20 cellular contexts compared by ENCODE assay signal in genomic region chr14:63468273-63468672, GRCh38.
A peak's percentile ranks its signal among the peaks of the same experiment; 100 is the strongest.
DNase-seq lines count a peak whose midpoint lies in the region; ATAC-seq, FAIRE-seq and TF ChIP-seq lines count a peak whose summit lies in the region.
"Had no signal": no experiment of that assay in that cellular context is flagged by ENCODE, and none has a peak within 500 bp of the region (broad histone marks: within the 10 kb centered on the region; RNA-seq: fewer than 3 reads in every experiment).

No MANE protein-coding gene starts in this region.

- no peak overlapping the region for H3K4me2 ChIP-seq in mammary epithelial cell (ENCODE audit: insufficient read depth, low read depth, low read length)

- intact Hi-C loops in activated naive CD4-positive, alpha-beta T cell treated with anti-CD3 and anti-CD28 coated beads for 36 hours (cut with micrococcal nuclease) = loop anchor here (1.0 kb wide), 1 partner anchor 10 kb away; no protein-coding TSS in a partner anchor
- intact Hi-C loops in mammary epithelial cell (cut with micrococcal nuclease) = no loop called here

- peaks cover 49% of the 10 kb centered on the region for H3K4me1 Mint-ChIP-seq in activated naive CD4-positive, alpha-beta T cell treated with anti-CD3 and anti-CD28 coated beads for 36 hours (ENCODE audit: low read depth)

- 0% methylated on average over 1 of the region's 1 CpG for WGBS in mammary epithelial cell (ENCODE audit: low coverage, missing lambda C conversion rate)

- H3K27me3 ChIP-seq in mammary epithelial cell (ENCODE audit: insufficient read depth, low read length) = no peaks in the 10 kb centered on the region
- H3K27me3 ChIP-seq: heart right ventricle, left lung, right atrium auricular region, vagina had no signal

- no peak overlapping the region for H3K27ac Mint-ChIP-seq in activated naive CD4-positive, alpha-beta T cell treated with anti-CD3 and anti-CD28 coated beads, Interleukin-2, amount 50 U/mL, for 72 hours
- no peak overlapping the region for H3K27ac Mint-ChIP-seq in activated naive CD4-positive, alpha-beta T cell treated with anti-CD3 and anti-CD28 coated beads for 36 hours
- H3K27ac Mint-ChIP-seq: activated naive CD4-positive, alpha-beta T cell treated with anti-CD3 and anti-CD28 coated beads, Interleukin-2, amount 10 ng/mL, durations not matched to agents 7 days and 5 days; nephron had no signal

- CTCF ChIA-PET in activated naive CD4-positive, alpha-beta T cell treated with anti-CD3 and anti-CD28 coated beads for 36 hours (lab: Charles Lee) = interaction anchor here (0.6 kb wide), 2 partner anchors 46 to 268 kb away, joined by 3 read pairs; no protein-coding TSS in a partner anchor
- CTCF ChIA-PET in mammary epithelial cell (lab: Charles Lee; ENCODE audit: low non-redundant PET) = no interaction called here

- no peak overlapping the region for H3K27ac ChIP-seq in mammary epithelial cell (ENCODE audit: insufficient read depth, low read depth, low read length)
- H3K27ac ChIP-seq: epithelial cell of prostate, heart right ventricle, left lung, right atrium auricular region, vagina had no signal

- TF ChIP-seq CTCF in mammary epithelial cell (conservative IDR thresholded peaks at IDR 0.05 in 1 of 2, IDR thresholded peaks at IDR 0.05 in 1 of 2; ENCODE audit: extremely low read depth in 1 of 2, insufficient read depth in 1 of 2, low read depth in 1 of 2, low read length in 2 of 2) = no peak

- ATAC-seq in activated naive CD4-positive, alpha-beta T cell treated with anti-CD3 and anti-CD28 coated beads, Interleukin-2, amount 50 U/mL, for 72 hours = peak; percentile 60 to 74
- ATAC-seq in stimulated activated naive CD8-positive, alpha-beta T cell treated with anti-CD3 and anti-CD28 coated beads, Interleukin-15, Interleukin-2, amounts not matched to agents 100 U/mL and 50 U/mL, for 24 hours = peak; percentile 63
- no peak for ATAC-seq in GM19351 (IDR thresholded peaks at IDR 0.05; ENCODE audit: unreplicated experiment)
- ATAC-seq in HG03571 (IDR thresholded peaks at IDR 0.05; ENCODE audit: unreplicated experiment) = no peak
- ATAC-seq: heart right ventricle, left lung had no signal

- peaks cover 5% of the 10 kb centered on the region for H4K20me1 ChIP-seq in mammary epithelial cell (ENCODE audit: insufficient read depth, low read length)

- no peaks in the 10 kb centered on the region for H3K36me3 Mint-ChIP-seq in activated naive CD4-positive, alpha-beta T cell treated with anti-CD3 and anti-CD28 coated beads, Interleukin-2, amount 50 U/mL, for 72 hours
- peaks cover 5% of the 10 kb centered on the region for H3K36me3 Mint-ChIP-seq in activated naive CD4-positive, alpha-beta T cell treated with anti-CD3 and anti-CD28 coated beads for 36 hours (ENCODE audit: low read depth)

- H3K36me3 ChIP-seq in mammary epithelial cell (ENCODE audit: insufficient read depth, low read length) = no peaks in the 10 kb centered on the region
- H3K36me3 ChIP-seq: heart right ventricle, left lung, right atrium auricular region, vagina had no signal

- no peak overlapping the region for H3K9ac ChIP-seq in mammary epithelial cell (ENCODE audit: insufficient read depth, low read length)

- peak; percentile 98 for FAIRE-seq in HTR-8/SVneo (lab: Jason Lieb, UNC)

- BruUV-seq in mammary epithelial cell (replicated peaks; lab: Mats Ljungman, UMichigan) = no TSS peak

- no peaks in the 10 kb centered on the region for H3K9me3 Mint-ChIP-seq in activated naive CD4-positive, alpha-beta T cell treated with anti-CD3 and anti-CD28 coated beads, Interleukin-2, amount 50 U/mL, for 72 hours
- no peaks in the 10 kb centered on the region for H3K9me3 Mint-ChIP-seq in activated naive CD4-positive, alpha-beta T cell treated with anti-CD3 and anti-CD28 coated beads for 36 hours
- H3K9me3 Mint-ChIP-seq: activated naive CD4-positive, alpha-beta T cell treated with anti-CD3 and anti-CD28 coated beads, Interleukin-2, amount 10 ng/mL, durations not matched to agents 7 days and 5 days; nephron had no signal

- H3K9me3 ChIP-seq in mammary epithelial cell (replicated peaks; ENCODE audit: insufficient read depth, low read length) = no peaks in the 10 kb centered on the region
- H3K9me3 ChIP-seq: heart right ventricle, left lung, right atrium auricular region, vagina had no signal

- H2AFZ ChIP-seq in mammary epithelial cell (ENCODE audit: low read depth, low read length) = no peak overlapping the region

- no peak overlapping the region for H3K4me3 Mint-ChIP-seq in activated naive CD4-positive, alpha-beta T cell treated with anti-CD3 and anti-CD28 coated beads for 36 hours
- H3K4me3 Mint-ChIP-seq: activated naive CD4-positive, alpha-beta T cell treated with anti-CD3 and anti-CD28 coated beads, Interleukin-2, amount 10 ng/mL, durations not matched to agents 7 days and 5 days; nephron had no signal

- dilution Hi-C loops in mammary epithelial cell (cut with HindIII; ENCODE audit: low sequenced_read_pairs) = no loop called here

- H3K4me1 ChIP-seq in mammary epithelial cell (ENCODE audit: insufficient read depth, low read length) = peaks cover 33% of the 10 kb centered on the region

- DNase-seq in activated naive CD4-positive, alpha-beta T cell treated with anti-CD3 and anti-CD28 coated beads, Interleukin-2, amount 50 U/mL, for 72 hours (ENCODE audit: low spot score in 2 of 2) = no peak
- DNase-seq in activated naive CD4-positive, alpha-beta T cell treated with anti-CD3 and anti-CD28 coated beads for 36 hours = no peak
- DNase-seq in HTR-8/SVneo (ENCODE audit: insufficient read length, low spot score) (no peak), mammary epithelial cell (peak; percentile 70), NCI-H2227 treated with DMSO at 0.1 percent for 48 hours (lab: John Stamatoyannopoulos, UW) (no peak)
- DNase-seq in stimulated activated naive CD8-positive, alpha-beta T cell treated with anti-CD3 and anti-CD28 coated beads, Interleukin-15, Interleukin-2, amounts not matched to agents 100 U/mL and 50 U/mL, for 24 hours = no peak
- DNase-seq: activated naive CD4-positive, alpha-beta T cell treated with anti-CD3 and anti-CD28 coated beads, Interleukin-2, amount 10 ng/mL, durations not matched to agents 7 days and 5 days; central memory CD4-positive, alpha-beta T cell; DMS153; heart right ventricle; left lung; MV-4-11; NCI-H446; OCI-M1 had no signal

- H3K79me2 ChIP-seq in mammary epithelial cell (ENCODE audit: insufficient read depth, low read length) = peaks cover 84% of the 10 kb centered on the region

- in situ Hi-C loops in mammary epithelial cell (cut with MboI; ENCODE audit: low sequenced_read_pairs in 2 of 2) = no loop called here

- H3K27me3 Mint-ChIP-seq in activated naive CD4-positive, alpha-beta T cell treated with anti-CD3 and anti-CD28 coated beads for 36 hours (ENCODE audit: low read depth) = no peaks in the 10 kb centered on the region
- H3K27me3 Mint-ChIP-seq: activated naive CD4-positive, alpha-beta T cell treated with anti-CD3 and anti-CD28 coated beads, Interleukin-2, amount 10 ng/mL, durations not matched to agents 7 days and 5 days had no signal

- no peak overlapping the region for H3K4me3 ChIP-seq in mammary epithelial cell (replicated peaks in 1 of 3; ENCODE audit: insufficient read depth in 1 of 3, low read depth in 2 of 3, low read length in 3 of 3)
- H3K4me3 ChIP-seq: heart right ventricle, left lung, right atrium auricular region, vagina had no signal

Comparison
In these comparisons a context has a peak if more than half of its experiments do, and no peak if none do; other contexts are left out.
1. ATAC-seq: peak in activated naive CD4-positive, alpha-beta T cell treated with anti-CD3 and anti-CD28 coated beads, Interleukin-2, amount 50 U/mL, for 72 hours (2 of 2) and stimulated activated naive CD8-positive, alpha-beta T cell treated with anti-CD3 and anti-CD28 coated beads, Interleukin-15, Interleukin-2, amounts not matched to agents 100 U/mL and 50 U/mL, for 24 hours (single experiment); none in GM19351 (single experiment) and HG03571 (single experiment).